Comparison of ENCODE assay signal across 8 cellular contexts in genomic region chr13:29508130-29508873, GRCh38.
DNase-seq lines count a peak whose midpoint lies in the region; ATAC-seq and TF ChIP-seq lines count a peak whose summit lies in the region.

No MANE protein-coding gene starts in this region.

- intact Hi-C loops in activated naive CD4-positive, alpha-beta T cell treated with anti-CD3 and anti-CD28 coated beads for 36 hours (cut with micrococcal nuclease), result loop anchor here (1.0 kb wide), 4 partner anchors 87 to 605 kb away; partner anchors contain the start of gene SLC7A1

- 43 to 45% methylated on average over 13 to 15 of the region's 16 CpGs for WGBS in tibial nerve, 2 donors

- H3K36me3 ChIP-seq in MG63 (peaks cover 34% of the 10 kb centered on the region), parathyroid adenoma (ENCODE audit: control insufficient read depth, insufficient read depth, low read length) (no peaks in the 10 kb centered on the region), tibial nerve (peaks cover 0 to 4% (median 0%) of the 10 kb centered on the region in 3 donors)

- DNase-seq in Caki2 (ENCODE audit: low read depth), result peak; percentile 42
- peak; percentile 59 for DNase-seq in MG63
- peak; percentile 93 for DNase-seq in SK-N-DZ (ENCODE audit: low spot score)
- DNase-seq in activated naive CD4-positive, alpha-beta T cell treated with anti-CD3 and anti-CD28 coated beads for 36 hours, result peak; percentile 84
- DNase-seq in glomerular endothelial cell (ENCODE audit: extremely low read depth, low read depth, low spot score), result peak; percentile 57
- peak; percentile 82 to 90 for DNase-seq in tibial nerve (ENCODE audit: low spot score in 2 of 2)

- TF ChIP-seq CTCF in parathyroid adenoma (IDR thresholded peaks at IDR 0.05), result peak; percentile 88
- TF ChIP-seq CTCF in tibial nerve (IDR thresholded peaks at IDR 0.05), result peak; percentile 90 to 98 (median 94)

- peak; percentile 70 for ATAC-seq in GM21381 (IDR thresholded peaks at IDR 0.05; ENCODE audit: unreplicated experiment)

- H3K4me1 ChIP-seq in parathyroid adenoma, result no peaks in the 10 kb centered on the region
- peaks cover 0 to 26% (median 0%) of the 10 kb centered on the region in 4 donors for H3K4me1 ChIP-seq in tibial nerve

- CTCF ChIA-PET in activated naive CD4-positive, alpha-beta T cell treated with anti-CD3 and anti-CD28 coated beads for 36 hours (lab: Charles Lee), result interaction anchor here (0.6 to 4.4 kb wide), 30 partner anchors 9 to 793 kb away, joined by 3 to 69 read pairs (median 4); no protein-coding TSS in a partner anchor

- H3K4me2 ChIP-seq in parathyroid adenoma (ENCODE audit: low read length), result no peak overlapping the region

- H3K27me3 ChIP-seq in MG63, result no peaks in the 10 kb centered on the region
- no peaks in the 10 kb centered on the region for H3K27me3 ChIP-seq in parathyroid adenoma (ENCODE audit: control insufficient read depth, insufficient read depth, low read length)
- peaks cover 0 to 11% of the 10 kb centered on the region in 2 donors for H3K27me3 ChIP-seq in tibial nerve

- H3K4me3 Mint-ChIP-seq in activated naive CD4-positive, alpha-beta T cell treated with anti-CD3 and anti-CD28 coated beads for 36 hours, result no peak overlapping the region

- H3K4me1 Mint-ChIP-seq in activated naive CD4-positive, alpha-beta T cell treated with anti-CD3 and anti-CD28 coated beads for 36 hours (ENCODE audit: low read depth), result peaks cover 3% of the 10 kb centered on the region

- in situ Hi-C loops in Caki2 (cut with HindIII; ENCODE audit: low pct_unique_long_range_greater_than_20kb, low sequenced_read_pairs), result no loop called here

- peaks cover 11% of the 10 kb centered on the region for H3K36me3 Mint-ChIP-seq in activated naive CD4-positive, alpha-beta T cell treated with anti-CD3 and anti-CD28 coated beads for 36 hours (ENCODE audit: low read depth)

- no peak for TF ChIP-seq POLR2A in tibial nerve (IDR thresholded peaks at IDR 0.05)

- H3K4me3 ChIP-seq in MG63 (no peak overlapping the region), parathyroid adenoma (ENCODE audit: low read depth, low read length) (no peak overlapping the region), tibial nerve (no peak overlapping the region)

- H3K27ac ChIP-seq in parathyroid adenoma (no peak overlapping the region), tibial nerve (no peak overlapping the region)

- H2AFZ ChIP-seq in parathyroid adenoma, result no peak overlapping the region

- H3K9me3 Mint-ChIP-seq in activated naive CD4-positive, alpha-beta T cell treated with anti-CD3 and anti-CD28 coated beads for 36 hours, result no peaks in the 10 kb centered on the region

- H3K27me3 Mint-ChIP-seq in activated naive CD4-positive, alpha-beta T cell treated with anti-CD3 and anti-CD28 coated beads for 36 hours (ENCODE audit: low read depth), result peaks cover 3% of the 10 kb centered on the region

- no peak overlapping the region for H3K9ac ChIP-seq in parathyroid adenoma

- peak in 1 of 2 donors; percentile 43 for TF ChIP-seq EP300 in tibial nerve (IDR thresholded peaks at IDR 0.05)

- H3K27ac Mint-ChIP-seq in activated naive CD4-positive, alpha-beta T cell treated with anti-CD3 and anti-CD28 coated beads for 36 hours, result peak overlapping the region; percentile 3

- no peaks in the 10 kb centered on the region for H3K79me2 ChIP-seq in parathyroid adenoma

- H3K9me3 ChIP-seq in MG63, result no peaks in the 10 kb centered on the region
- H3K9me3 ChIP-seq in parathyroid adenoma (ENCODE audit: control insufficient read depth, low read length), result no peaks in the 10 kb centered on the region
- H3K9me3 ChIP-seq in tibial nerve, result no peaks in the 10 kb centered on the region

Comparison
In these comparisons a context has a peak if more than half of its experiments do, and no peak if none do; other contexts are left out.
1. DNase-seq: peak in every context shown above with its lines; median percentile 93 in SK-N-DZ; 86 in tibial nerve; 84 in activated naive CD4-positive, alpha-beta T cell treated with anti-CD3 and anti-CD28 coated beads for 36 hours; 59 in MG63; 57 in glomerular endothelial cell; 42 in Caki2.